ENCODE assay signal across 1 cellular context in genomic region chr17:50950002-50950877, GRCh38.
A peak's percentile ranks its signal among the peaks of the same experiment; 100 is the strongest.
TF ChIP-seq lines count a peak whose summit lies in the region.

No MANE protein-coding gene starts in this region.

TF ChIP-seq in HepG2, 621 proteins besides CTCF, POLR2A, EP300 and RAD21 (continued from another document and continues in another):
- TF ChIP-seq ARID5B (CRISPR knock-in tag; IDR thresholded peaks at IDR 0.05) (peak; percentile 70), DR1 (CRISPR knock-in tag; IDR thresholded peaks at IDR 0.05) (no peak), SUZ12 (IDR thresholded peaks at IDR 0.05; ENCODE audit: low read depth, low read length) (no peak), TAF15 (IDR thresholded peaks at IDR 0.05; ENCODE audit: low read depth, low read length, poor library complexity, severe bottlenecking) (no peak), ATF7-NPFF (CRISPR knock-in tag; IDR thresholded peaks at IDR 0.05; ENCODE audit: low read depth) (peak; percentile 91), ZNF576 (CRISPR knock-in tag; IDR thresholded peaks at IDR 0.05) (no peak), ZNF768 (CRISPR knock-in tag; IDR thresholded peaks at IDR 0.05) (peak; percentile 79; the same call in 1 of the 2 replicates), POLR2AphosphoS5 (IDR thresholded peaks at IDR 0.05; ENCODE audit: low read depth, low read length) (no peak), ZNF431 (CRISPR knock-in tag; IDR thresholded peaks at IDR 0.05; ENCODE audit: borderline replicate concordance, low read depth) (0 out of 2 replicates have a peak, but pooled peaks have one; percentile 32), ZNF724P (CRISPR knock-in tag; IDR thresholded peaks at IDR 0.05; ENCODE audit: borderline replicate concordance) (peak; percentile 84; the same call in 1 of the 2 replicates), ZMAT3 (CRISPR knock-in tag; conservative IDR thresholded peaks at IDR 0.05) (peak; percentile 77; the same call in 1 of the 2 replicates), ZNF782 (CRISPR knock-in tag; IDR thresholded peaks at IDR 0.05; ENCODE audit: borderline replicate concordance) (peak; percentile 80; the same call in 1 of the 2 replicates), ZNF562 (CRISPR knock-in tag; IDR thresholded peaks at IDR 0.05; ENCODE audit: borderline replicate concordance) (no peak), ZNF878 (CRISPR knock-in tag; IDR thresholded peaks at IDR 0.05) (no peak), ZNF138 (CRISPR knock-in tag; IDR thresholded peaks at IDR 0.05; ENCODE audit: low read depth) (0 out of 2 replicates have a peak, but pooled peaks have one; percentile 84), ZNF253 (CRISPR knock-in tag; IDR thresholded peaks at IDR 0.05; ENCODE audit: borderline replicate concordance) (no peak), MTF1 (CRISPR knock-in tag; IDR thresholded peaks at IDR 0.05) (no peak), HES4 (CRISPR knock-in tag; IDR thresholded peaks at IDR 0.05; ENCODE audit: borderline replicate concordance) (no peak), ASH2L (IDR thresholded peaks at IDR 0.05; ENCODE audit: insufficient read length, low read depth, low read length) (peak; percentile 39), ZNF841 (CRISPR knock-in tag; IDR thresholded peaks at IDR 0.05; ENCODE audit: borderline replicate concordance) (no peak), ERF (CRISPR knock-in tag; IDR thresholded peaks at IDR 0.05) (peak; percentile 85), GABPB1 (CRISPR knock-in tag; IDR thresholded peaks at IDR 0.05) (peak; percentile 69; the same call in 1 of the 2 replicates), ZNF235 (CRISPR knock-in tag; IDR thresholded peaks at IDR 0.05; ENCODE audit: borderline replicate concordance) (no peak), NCOA2 (CRISPR knock-in tag; IDR thresholded peaks at IDR 0.05) (peak; percentile 49; the same call in 1 of the 2 replicates), AGO1 (IDR thresholded peaks at IDR 0.05; ENCODE audit: low read depth, low read length, poor library complexity, severe bottlenecking) (peak; percentile 43), MYPOP (CRISPR knock-in tag; IDR thresholded peaks at IDR 0.05) (0 out of 2 replicates have a peak, but pooled peaks have one; percentile 45), ZNF883 (CRISPR knock-in tag; IDR thresholded peaks at IDR 0.05; ENCODE audit: not compliant biosample characterization) (peak; percentile 95), ZNF407 (CRISPR knock-in tag; IDR thresholded peaks at IDR 0.05; ENCODE audit: not compliant biosample characterization) (peak; percentile 69), RORA (CRISPR knock-in tag; IDR thresholded peaks at IDR 0.05) (no peak), IKZF1 (IDR thresholded peaks at IDR 0.05) (no peak), GMEB1 (CRISPR knock-in tag; IDR thresholded peaks at IDR 0.05; ENCODE audit: borderline replicate concordance) (peak; percentile 75), ZBTB3 (CRISPR knock-in tag; IDR thresholded peaks at IDR 0.05; ENCODE audit: borderline replicate concordance, low read depth) (no peak; the same call in 1 of the 2 replicates), ATF1 (CRISPR knock-in tag; IDR thresholded peaks at IDR 0.05) (no peak), MED13 (CRISPR knock-in tag; IDR thresholded peaks at IDR 0.05) (0 out of 2 replicates have a peak, but pooled peaks have one; percentile 47), ZNF546 (CRISPR knock-in tag; conservative IDR thresholded peaks at IDR 0.05) (peak; percentile 72), PITX1 (CRISPR knock-in tag; IDR thresholded peaks at IDR 0.05) (peak; percentile 85), NBN (conservative IDR thresholded peaks at IDR 0.05) (no peak), SMARCC2 (IDR thresholded peaks at IDR 0.05) (no peak), ATF7 (IDR thresholded peaks at IDR 0.05) (no peak), ATF7 (CRISPR knock-in tag; IDR thresholded peaks at IDR 0.05) (peak; percentile 67; the same call in 1 of the 2 replicates), KAT8 (CRISPR knock-in tag; IDR thresholded peaks at IDR 0.05) (peak; percentile 67), SNRNP70 (IDR thresholded peaks at IDR 0.05; ENCODE audit: low read depth, low read length) (no peak), CHCHD3 (CRISPR knock-in tag; IDR thresholded peaks at IDR 0.05) (0 out of 2 replicates have a peak, but pooled peaks have one; percentile 74), CENPBD1 (CRISPR knock-in tag; IDR thresholded peaks at IDR 0.05; ENCODE audit: borderline replicate concordance, low read depth) (no peak), ZNF331 (CRISPR knock-in tag; IDR thresholded peaks at IDR 0.05) (peak; percentile 88), CAMTA2 (CRISPR knock-in tag; IDR thresholded peaks at IDR 0.05; ENCODE audit: borderline replicate concordance) (0 out of 2 replicates have a peak, but pooled peaks have one; percentile 29), ZNF775 (CRISPR knock-in tag; IDR thresholded peaks at IDR 0.05; ENCODE audit: borderline replicate concordance) (no peak), ZBTB46 (CRISPR knock-in tag; IDR thresholded peaks at IDR 0.05; ENCODE audit: borderline replicate concordance) (no peak), ZNF329 (CRISPR knock-in tag; IDR thresholded peaks at IDR 0.05; ENCODE audit: low read depth) (peak; percentile 73; the same call in 1 of the 2 replicates), ZNF282 (IDR thresholded peaks at IDR 0.05; ENCODE audit: partially characterized antibody) (no peak), ARID2 (CRISPR knock-in tag; IDR thresholded peaks at IDR 0.05; ENCODE audit: borderline replicate concordance) (no peak), TBP (CRISPR knock-in tag; IDR thresholded peaks at IDR 0.05) (no peak), HNRNPUL1 (IDR thresholded peaks at IDR 0.05; ENCODE audit: low read depth, low read length) (no peak)
